ENCODE assay signal across 25 cellular contexts in genomic region chr10:86553213-86553612, GRCh38.
"Had no signal": no experiment of that assay in that cellular context is flagged by ENCODE, and none has a peak within 500 bp of the region (broad histone marks: within the 10 kb centered on the region; RNA-seq: fewer than 3 reads in every experiment).

No MANE protein-coding gene starts in this region.

- H3K27ac Mint-ChIP-seq: activated CD8-positive, alpha-beta T cell treated with anti-CD3 and anti-CD28 coated beads, Interleukin-2, amount 10 ng/mL, durations not matched to agents 7 days and 5 days; activated naive CD8-positive, alpha-beta T cell treated with anti-CD3 and anti-CD28 coated beads, Interleukin-2, amount 10 ng/mL, durations not matched to agents 7 days and 5 days; IgD-negative memory B cell; T-cell had no signal

- H3K27me3 Mint-ChIP-seq: activated naive CD8-positive, alpha-beta T cell treated with anti-CD3 and anti-CD28 coated beads, Interleukin-2, amount 10 ng/mL, durations not matched to agents 7 days and 5 days; T-cell had no signal

- H3K4me3 ChIP-seq: body of pancreas, SK-N-MC had no signal

- H3K4me1 Mint-ChIP-seq: T-cell had no signal

- H3K27me3 ChIP-seq: body of pancreas had no signal

- H3K9me3 Mint-ChIP-seq: activated naive CD8-positive, alpha-beta T cell treated with anti-CD3 and anti-CD28 coated beads, Interleukin-2, amount 10 ng/mL, durations not matched to agents 7 days and 5 days had no signal

- DNase-seq: activated CD4-positive, CD25-positive, alpha-beta regulatory T cell; activated CD8-positive, alpha-beta memory T cell treated with anti-CD3 and anti-CD28 coated beads, Interleukin-2, amount 50 U/mL, for 48 hours; activated CD8-positive, alpha-beta T cell treated with anti-CD3 and anti-CD28 coated beads, Interleukin-2, amount 10 ng/mL, durations not matched to agents 7 days and 5 days; activated effector memory CD4-positive, alpha-beta T cell treated with anti-CD3 and anti-CD28 coated beads, Interleukin-2, amount 50 U/mL, for 16 hours; activated naive CD4-positive, alpha-beta T cell treated with Interleukin-2 at 50 U/mL for 16 hours; activated naive CD8-positive, alpha-beta T cell treated with anti-CD3 and anti-CD28 coated beads, Interleukin-2, amount 10 ng/mL, durations not matched to agents 7 days and 5 days; activated T-cell treated with anti-CD3 and anti-CD28 coated beads, Interleukin-2, amount 50 U/mL, for 1 hour; aorta; body of pancreas; central memory CD4-positive, alpha-beta T cell; KG1; NCI-H1048; NCI-H1417; NCI-H1930; NCI-H2107; NCI-H2171 treated with DMSO at 0.1 percent for 48 hours; NCI-H226; NCI-H526; NCI-H82; T-cell had no signal

- H3K4me3 Mint-ChIP-seq: activated CD8-positive, alpha-beta T cell treated with anti-CD3 and anti-CD28 coated beads, Interleukin-2, amount 10 ng/mL, durations not matched to agents 7 days and 5 days; activated naive CD8-positive, alpha-beta T cell treated with anti-CD3 and anti-CD28 coated beads, Interleukin-2, amount 10 ng/mL, durations not matched to agents 7 days and 5 days; IgD-negative memory B cell; T-cell had no signal

- H3K4me1 ChIP-seq: body of pancreas had no signal

- H3K36me3 Mint-ChIP-seq: T-cell had no signal

- FAIRE-seq: bronchial epithelial cell had no signal

- H3K9me3 ChIP-seq: body of pancreas had no signal

- ATAC-seq: activated CD8-positive, alpha-beta T cell treated with anti-CD3 and anti-CD28 coated beads, Interleukin-2, amount 10 ng/mL, durations not matched to agents 7 days and 5 days; body of pancreas; Right ventricle myocardium inferior; T-cell had no signal

- H3K27ac ChIP-seq: body of pancreas, SK-N-MC, VCaP had no signal
